In the genomic region with DNA sequence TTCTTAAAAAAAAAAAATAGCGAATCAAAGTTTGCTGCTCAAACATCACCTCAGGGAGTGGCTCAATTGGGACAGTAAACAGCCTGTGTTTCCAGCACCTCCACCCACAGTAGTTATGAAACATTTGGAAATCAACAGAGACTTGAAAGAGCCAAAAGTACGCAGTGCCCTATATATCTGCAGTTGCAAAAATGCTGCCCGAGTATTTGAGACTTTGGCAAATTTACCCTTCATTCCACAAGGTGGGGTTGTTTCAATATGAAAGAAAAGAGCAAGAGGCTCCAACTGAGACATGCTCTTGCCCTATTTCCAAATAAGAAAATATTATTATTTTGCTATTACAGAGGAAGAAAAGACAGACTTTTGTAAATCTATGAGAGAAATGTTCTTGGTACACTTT, we compare ENCODE assay signal across 7 cellular contexts.
DNase-seq lines count a peak whose midpoint lies in the region; ATAC-seq and TF ChIP-seq lines count a peak whose summit lies in the region.

No MANE protein-coding gene starts in this region.

- peak; percentile 63 for DNase-seq in H4 (ENCODE audit: low spot score)
- peak; percentile 40 to 67 for DNase-seq in NOMO-1 (lab: John Stamatoyannopoulos, UW; ENCODE audit: unreplicated experiment in 2 of 2)
- DNase-seq in epithelial cell of esophagus (ENCODE audit: low read depth), result peak; percentile 66
- DNase-seq in pons (ENCODE audit: low spot score), result peak; percentile 32
- no peak for DNase-seq in NCI-H1092 treated with DMSO at 0.1 percent for 48 hours (lab: John Stamatoyannopoulos, UW)
- DNase-seq in AG20443 (ENCODE audit: low spot score), result no peak

- ATAC-seq in GM19023 (IDR thresholded peaks at IDR 0.05; ENCODE audit: unreplicated experiment), result no peak

- no peak overlapping the region for H3K4me3 ChIP-seq in epithelial cell of esophagus (ENCODE audit: low read length)

- TF ChIP-seq CTCF in epithelial cell of esophagus (IDR thresholded peaks at IDR 0.05; ENCODE audit: insufficient read depth, low read depth, low read length, missing control alignments), result peak; percentile 61

Comparison
In these comparisons a context has a peak if more than half of its experiments do, and no peak if none do; other contexts are left out.
1. DNase-seq: peak in H4 (single experiment), NOMO-1 (2 of 2), epithelial cell of esophagus (single experiment) and pons (single experiment); none in NCI-H1092 treated with DMSO at 0.1 percent for 48 hours (single experiment) and AG20443 (single experiment).